Comparison of ENCODE assay signal across 1 cellular context in genomic region chr6:75524322-75524972, GRCh38.
TF ChIP-seq lines count a peak whose summit lies in the region.

No MANE protein-coding gene starts in this region.

TF ChIP-seq in HepG2, 621 proteins besides CTCF, POLR2A, EP300 and RAD21 (continued from another document and continues in another):
- TF ChIP-seq ARID5B (CRISPR knock-in tag; IDR thresholded peaks at IDR 0.05) (peak; percentile 98), ELF4 (CRISPR knock-in tag; IDR thresholded peaks at IDR 0.05; ENCODE audit: borderline replicate concordance) (no peak), FOXA1 (IDR thresholded peaks at IDR 0.05) (peak; percentile 56; the same call in 1 of the 2 replicates), FOXA1 (CRISPR knock-in tag; IDR thresholded peaks at IDR 0.05) (peak; percentile 92), ZNF800 (CRISPR knock-in tag; IDR thresholded peaks at IDR 0.05) (no peak), THYN1 (CRISPR knock-in tag; IDR thresholded peaks at IDR 0.05; ENCODE audit: borderline replicate concordance, low read depth) (no peak), ZEB1 (IDR thresholded peaks at IDR 0.05; ENCODE audit: insufficient replicate concordance, low read depth) (no peak), ISL2 (CRISPR knock-in tag; IDR thresholded peaks at IDR 0.05) (peak; percentile 79; the same call in 1 of the 2 replicates), KDM4B (CRISPR knock-in tag; IDR thresholded peaks at IDR 0.05) (no peak), NFKBIZ (CRISPR knock-in tag; IDR thresholded peaks at IDR 0.05) (peak; percentile 64; the same call in 1 of the 2 replicates), PHF5A (CRISPR knock-in tag; IDR thresholded peaks at IDR 0.05; ENCODE audit: low read depth, unreplicated experiment) (no peak), ZNF644 (CRISPR knock-in tag; IDR thresholded peaks at IDR 0.05; ENCODE audit: low read depth) (0 out of 2 replicates have a peak, but pooled peaks have one; percentile 12), CBX5 (CRISPR knock-in tag; IDR thresholded peaks at IDR 0.05; ENCODE audit: borderline replicate concordance) (0 out of 2 replicates have a peak, but pooled peaks have one; percentile 43), HNF4A (CRISPR knock-in tag; IDR thresholded peaks at IDR 0.05) (peak; percentile 54), ZNF205 (CRISPR knock-in tag; IDR thresholded peaks at IDR 0.05) (peak; percentile 51; the same call in 1 of the 2 replicates), ZNF317 (CRISPR knock-in tag; IDR thresholded peaks at IDR 0.05) (no peak), ZNF407 (CRISPR knock-in tag; IDR thresholded peaks at IDR 0.05; ENCODE audit: not compliant biosample characterization) (no peak), ZNF850 (CRISPR knock-in tag; conservative IDR thresholded peaks at IDR 0.05) (no peak), ZNF878 (CRISPR knock-in tag; IDR thresholded peaks at IDR 0.05) (peak; percentile 80; the same call in 1 of the 2 replicates), NFKB2 (CRISPR knock-in tag; IDR thresholded peaks at IDR 0.05; ENCODE audit: borderline replicate concordance) (no peak), ZNF543 (CRISPR knock-in tag; IDR thresholded peaks at IDR 0.05) (no peak), HNF1A (IDR thresholded peaks at IDR 0.05; ENCODE audit: low read depth) (no peak), HNF1A (CRISPR knock-in tag; IDR thresholded peaks at IDR 0.05; ENCODE audit: borderline replicate concordance) (no peak; the same call in 1 of the 2 replicates), POGK (CRISPR knock-in tag; conservative IDR thresholded peaks at IDR 0.05) (no peak; the same call in 1 of the 2 replicates), ZNF792 (CRISPR knock-in tag; IDR thresholded peaks at IDR 0.05) (no peak), SOX13 (IDR thresholded peaks at IDR 0.05) (no peak; the same call in 1 of the 2 replicates), SOX13 (CRISPR knock-in tag; conservative IDR thresholded peaks at IDR 0.05 in 1 of 2, IDR thresholded peaks at IDR 0.05 in 1 of 2) (peak in 1 of 2 experiments; percentile 80; a peak in 2 of 4 replicates), MAFG (CRISPR knock-in tag; IDR thresholded peaks at IDR 0.05) (no peak), HNRNPL (IDR thresholded peaks at IDR 0.05; ENCODE audit: low read depth, low read length) (no peak), LCORL (IDR thresholded peaks at IDR 0.05) (no peak), LCORL (CRISPR knock-in tag; IDR thresholded peaks at IDR 0.05) (peak; percentile 37; the same call in 1 of the 2 replicates), KAT8 (CRISPR knock-in tag; IDR thresholded peaks at IDR 0.05) (peak; percentile 41; the same call in 1 of the 2 replicates), DNMT3B (CRISPR knock-in tag; conservative IDR thresholded peaks at IDR 0.05) (no peak), NCOA5 (CRISPR knock-in tag; IDR thresholded peaks at IDR 0.05) (no peak), CSRNP2 (CRISPR knock-in tag; conservative IDR thresholded peaks at IDR 0.05; ENCODE audit: low read depth) (no peak), TGIF2 (CRISPR knock-in tag; IDR thresholded peaks at IDR 0.05) (no peak), MED8 (CRISPR knock-in tag; IDR thresholded peaks at IDR 0.05; ENCODE audit: insufficient replicate concordance) (no peak), BRD4 (CRISPR knock-in tag; IDR thresholded peaks at IDR 0.05) (no peak)
